Comparison of ENCODE assay signal across 8 cellular contexts in the genomic region with DNA sequence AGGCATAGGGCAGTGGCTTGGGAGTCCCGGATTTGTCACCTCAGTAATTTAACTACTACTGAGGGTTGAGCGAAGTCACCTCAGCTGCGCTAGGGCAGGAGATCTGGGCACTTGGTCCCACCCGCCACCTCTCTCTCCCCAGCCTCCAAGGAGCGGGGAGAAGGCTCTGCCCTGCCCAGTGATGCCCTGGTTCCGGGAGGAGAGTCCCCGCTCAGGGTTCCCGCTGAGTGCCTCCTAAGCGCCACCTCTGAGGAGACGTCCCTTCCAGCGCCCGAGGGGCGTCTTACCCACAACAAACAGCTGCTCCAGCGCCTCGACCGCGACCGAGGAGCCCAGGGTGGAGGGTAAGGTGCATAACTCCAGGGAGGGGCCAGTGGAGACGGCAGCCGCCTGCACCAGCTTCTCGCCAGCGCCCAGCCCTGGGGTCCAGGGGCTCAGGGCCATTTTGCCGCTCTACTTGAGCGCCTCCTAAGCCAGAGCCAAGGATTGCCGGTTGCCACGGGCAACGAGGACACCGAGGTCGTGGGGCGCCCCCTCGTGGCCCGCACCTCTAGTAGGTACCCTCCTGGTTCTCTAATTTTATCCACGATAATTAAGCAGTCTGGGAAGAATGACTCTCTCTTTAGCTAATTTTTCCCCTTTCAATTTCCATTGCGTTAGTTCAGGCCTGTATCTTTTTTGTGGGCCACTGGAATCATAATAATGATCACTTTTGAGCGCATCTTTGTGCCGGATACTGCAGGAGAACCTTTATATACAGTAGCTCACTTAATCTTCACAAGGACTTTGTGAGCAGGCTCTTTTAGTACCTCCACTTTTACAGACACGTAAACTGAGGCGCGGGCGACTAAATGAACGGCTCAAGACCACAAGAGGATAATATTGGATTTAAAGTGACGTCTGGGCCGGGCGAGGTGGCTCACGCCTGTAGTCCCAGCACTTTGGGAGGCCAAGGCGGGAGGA. TPM values are rescaled to one million over a fixed set of nuclear protein-coding genes. Genes with fewer than 3 reads are reported as not detected.
DNase-seq lines count a peak whose midpoint lies in the region; ATAC-seq, FAIRE-seq and TF ChIP-seq lines count a peak whose summit lies in the region.

TSS of gene CCDC175 (minus strand) at position 481 of the 963 bp plus-strand sequence. CDS start at position 444, 37 bp downstream.

- H2AK5ac ChIP-seq in H1 (ENCODE audit: low read depth, low read length) = no peak within 1 kb of the TSS

- H3K4me1 Mint-ChIP-seq in activated CD8-positive, alpha-beta T cell treated with anti-CD3 and anti-CD28 coated beads, Interleukin-2, amount 10 ng/mL, durations not matched to agents 7 days and 5 days (ENCODE audit: low read depth) = peaks cover 11% of the 10 kb centered on the region
- H3K4me1 Mint-ChIP-seq in memory B cell = peaks cover 5% of the 10 kb centered on the region

- TF ChIP-seq CTCF in AG10803 (conservative IDR thresholded peaks at IDR 0.05; ENCODE audit: low read length) (peak; percentile 65), H1 (IDR thresholded peaks at IDR 0.05; ENCODE audit: control extremely low read depth in 1 of 3, insufficient read depth in 1 of 3, low read depth in 1 of 3, low read length in 3 of 3) (peak; percentile 88 to 99 (median 89))

- no peaks in the 10 kb centered on the region for H3K9me3 ChIP-seq in H1 (ENCODE audit: insufficient read depth in 2 of 2, low read depth in 1 of 2, low read length in 1 of 2)

- peak; percentile 45 for FAIRE-seq in H1 (lab: Jason Lieb, UNC)

- H3K79me2 ChIP-seq in H1 (ENCODE audit: control insufficient read depth in 1 of 2, insufficient read depth in 2 of 2, low read length in 2 of 2) = no peaks in the 10 kb centered on the region

- TF ChIP-seq EP300 in H1 (IDR thresholded peaks at IDR 0.05; ENCODE audit: borderline replicate concordance in 1 of 2, low read depth in 2 of 2, low read length in 2 of 2) = no peak

- H3K23ac ChIP-seq in H1 (ENCODE audit: insufficient read length) = no peak within 1 kb of the TSS

- H3K18ac ChIP-seq in H1 (ENCODE audit: extremely low read depth, low read length) = peak within 1 kb of the TSS; percentile 97

- no peaks in the 10 kb centered on the region for H3K9me3 Mint-ChIP-seq in activated CD8-positive, alpha-beta T cell treated with anti-CD3 and anti-CD28 coated beads, Interleukin-2, amount 10 ng/mL, durations not matched to agents 7 days and 5 days (ENCODE audit: insufficient read depth)
- no peaks in the 10 kb centered on the region for H3K9me3 Mint-ChIP-seq in memory B cell

- ATAC-seq in GM18909 (IDR thresholded peaks at IDR 0.05; ENCODE audit: poor library complexity, unreplicated experiment) (peak; percentile 98), HG03175 (IDR thresholded peaks at IDR 0.05; ENCODE audit: unreplicated experiment) (peak; percentile 99), memory B cell (ENCODE audit: low read depth) (peak; percentile 92)
- ATAC-seq in activated CD8-positive, alpha-beta T cell treated with anti-CD3 and anti-CD28 coated beads, Interleukin-2, amount 10 ng/mL, durations not matched to agents 7 days and 5 days = peak; percentile 94

- H4K20me1 ChIP-seq in H1 (replicated peaks in 1 of 2; ENCODE audit: control insufficient read depth in 1 of 2, insufficient read depth in 2 of 2, low read length in 2 of 2) = no peaks in the 10 kb centered on the region

- H3K56ac ChIP-seq in H1 (replicated peaks; ENCODE audit: insufficient read length, low read depth, low read length) = no peak within 1 kb of the TSS

- peak within 1 kb of the TSS; percentile 99 for H2AFZ ChIP-seq in H1 (ENCODE audit: low read length)

- no peak within 1 kb of the TSS for H3K4ac ChIP-seq in H1 (replicated peaks; ENCODE audit: insufficient read length, low read depth, low read length)

- no peaks in the 10 kb centered on the region for H3K4me1 ChIP-seq in H1 (replicated peaks in 1 of 4; ENCODE audit: control insufficient read depth in 3 of 4, insufficient read depth in 4 of 4, low read length in 3 of 4)

- H3K4me3 ChIP-seq in AG10803 (ENCODE audit: low read length) = peak within 1 kb of the TSS; percentile 33
- H3K4me3 ChIP-seq in H1 (ENCODE audit: extremely low read depth in 1 of 4, insufficient read depth in 2 of 4, low read depth in 3 of 4, low read length in 4 of 4) = peak within 1 kb of the TSS; percentile 64 to 80 (median 78)

- no peak within 1 kb of the TSS for H3K14ac ChIP-seq in H1 (ENCODE audit: insufficient read length)

- TF ChIP-seq POLR2A in H1 (IDR thresholded peaks at IDR 0.05; ENCODE audit: control extremely low read depth in 1 of 2, low read depth in 2 of 2, low read length in 2 of 2) = peak in 1 of 2 experiments; percentile 42; a peak in 1 of 3 replicates

- DNase-seq in AG10803 (ENCODE audit: low read depth) (peak; percentile 52), NCI-H510A (lab: John Stamatoyannopoulos, UW) (peak; percentile 93), H1 (ENCODE audit: low read depth in 1 of 2, low spot score in 2 of 2) (peak; percentile 83 to 93), memory B cell (ENCODE audit: low spot score in 2 of 2) (peak; percentile 63 to 70)
- peak; percentile 87 for DNase-seq in activated CD8-positive, alpha-beta T cell treated with anti-CD3 and anti-CD28 coated beads, Interleukin-2, amount 10 ng/mL, durations not matched to agents 7 days and 5 days
- peak; percentile 64 to 88 (median 74) for DNase-seq in stimulated activated CD4-positive, alpha-beta T cell treated with anti-CD3 and anti-CD28 coated beads, TNF-alpha, amount 100 ng/mL, for 48 hours (ENCODE audit: low read depth in 3 of 3)

- H3K36me3 Mint-ChIP-seq in activated CD8-positive, alpha-beta T cell treated with anti-CD3 and anti-CD28 coated beads, Interleukin-2, amount 10 ng/mL, durations not matched to agents 7 days and 5 days (ENCODE audit: low read depth) = no peaks in the 10 kb centered on the region
- H3K36me3 Mint-ChIP-seq in memory B cell = no peaks in the 10 kb centered on the region

- no peak within 1 kb of the TSS for H2BK120ac ChIP-seq in H1 (replicated peaks; ENCODE audit: low read depth, low read length)

- peak within 1 kb of the TSS; percentile 73; the same call in 1 of the 2 replicates for H2BK15ac ChIP-seq in H1 (ENCODE audit: low read length)

- H3K4me2 ChIP-seq in H1 (ENCODE audit: insufficient read depth in 1 of 2, low read depth in 2 of 2, low read length in 2 of 2) = peak within 1 kb of the TSS; percentile 55 to 92

- H3K27ac ChIP-seq in H1 (ENCODE audit: low read depth, low read length) = no peak within 1 kb of the TSS; the same call in 1 of the 2 replicates

- H4K8ac ChIP-seq in H1 (ENCODE audit: extremely low read depth, insufficient read depth, low read length) = peak within 1 kb of the TSS; percentile 83; the same call in 1 of the 2 replicates

- peak within 1 kb of the TSS; percentile 47 for H3K27ac Mint-ChIP-seq in activated CD8-positive, alpha-beta T cell treated with anti-CD3 and anti-CD28 coated beads, Interleukin-2, amount 10 ng/mL, durations not matched to agents 7 days and 5 days
- H3K27ac Mint-ChIP-seq in memory B cell = peak within 1 kb of the TSS; percentile 36

- no peaks in the 10 kb centered on the region for H3K36me3 ChIP-seq in H1 (ENCODE audit: control insufficient read depth in 2 of 4, insufficient read depth in 4 of 4, low read length in 3 of 4)

- H3K23me2 ChIP-seq in H1 (ENCODE audit: low read depth, low read length) = peaks cover 5% of the 10 kb centered on the region; the same call in 1 of the 2 replicates

- CTCF ChIA-PET in activated CD8-positive, alpha-beta T cell treated with anti-CD3 and anti-CD28 coated beads, Interleukin-2, amount 10 ng/mL, durations not matched to agents 7 days and 5 days (lab: Charles Lee) = interaction anchor here (0.6 to 4.0 kb wide), 29 partner anchors 9 to 1075 kb away, joined by 3 to 28 read pairs (median 4); partner anchors contain the start of genes GPR135, JKAMP and L3HYPDH
- CTCF ChIA-PET in H1 (lab: Charles Lee; ENCODE audit: partially characterized antibody) = interaction anchor here (0.6 to 18.8 kb wide), 59 partner anchors 9 to 1220 kb away, joined by 3 to 462 read pairs (median 4); partner anchors contain the start of genes JKAMP and L3HYPDH

- POLR2A ChIA-PET in activated CD8-positive, alpha-beta T cell treated with anti-CD3 and anti-CD28 coated beads, Interleukin-2, amount 10 ng/mL, durations not matched to agents 7 days and 5 days (lab: Charles Lee) = interaction anchor here (0.8 kb wide), 1 partner anchor 67 kb away, joined by 3 read pairs; no protein-coding TSS in a partner anchor
- POLR2A ChIA-PET in H1 (lab: Charles Lee; ENCODE audit: partially characterized antibody) = interaction anchor here (1.0 to 1.2 kb wide), 4 partner anchors 9 to 70 kb away, joined by 3 to 4 read pairs (median 4); no protein-coding TSS in a partner anchor

- H4K5ac ChIP-seq in H1 (ENCODE audit: insufficient read length, low read depth, low read length) = no peak within 1 kb of the TSS

- H3K4me3 Mint-ChIP-seq in activated CD8-positive, alpha-beta T cell treated with anti-CD3 and anti-CD28 coated beads, Interleukin-2, amount 10 ng/mL, durations not matched to agents 7 days and 5 days = peak within 1 kb of the TSS; percentile 64
- H3K4me3 Mint-ChIP-seq in memory B cell = peak within 1 kb of the TSS; percentile 78

- no peak within 1 kb of the TSS for H2BK20ac ChIP-seq in H1 (ENCODE audit: low read length)

- no peak within 1 kb of the TSS for H2BK12ac ChIP-seq in H1 (ENCODE audit: low read depth, low read length)

- peak within 1 kb of the TSS; percentile 83 for H4K91ac ChIP-seq in H1 (replicated peaks; ENCODE audit: insufficient read length, low read length)

- peak; percentile 90 to 91 for TF ChIP-seq RAD21 in H1 (IDR thresholded peaks at IDR 0.05 in 1 of 2, conservative IDR thresholded peaks at IDR 0.05 in 1 of 2; ENCODE audit: low read depth in 2 of 2, low read length in 2 of 2)

- H3K9ac ChIP-seq in H1 (replicated peaks in 1 of 4; ENCODE audit: extremely low read depth in 1 of 4, low read depth in 3 of 4, low read length in 3 of 4) = peak within 1 kb of the TSS in 2 of 4 experiments; percentile 54 to 60; a peak in 4 of 7 replicates

- peak within 1 kb of the TSS; percentile 69; the same call in 1 of the 2 replicates for H2BK5ac ChIP-seq in H1 (ENCODE audit: low read depth, low read length)

- H3K27me3 Mint-ChIP-seq in activated CD8-positive, alpha-beta T cell treated with anti-CD3 and anti-CD28 coated beads, Interleukin-2, amount 10 ng/mL, durations not matched to agents 7 days and 5 days (ENCODE audit: low read depth) = peaks cover 17% of the 10 kb centered on the region
- H3K27me3 Mint-ChIP-seq in memory B cell = peaks cover 6% of the 10 kb centered on the region

- H3K79me1 ChIP-seq in H1 (ENCODE audit: low read depth, low read length) = no peaks in the 10 kb centered on the region

- H3K27me3 ChIP-seq in H1 (replicated peaks in 1 of 4; ENCODE audit: control insufficient read depth in 3 of 4, extremely low read depth in 1 of 4, insufficient read depth in 3 of 4, low read length in 3 of 4) = no peaks in the 10 kb centered on the region

- WGBS in H1 (ENCODE audit: extremely low coverage in 1 of 2, insufficient coverage in 1 of 2, insufficient read length in 1 of 2, insufficient replicate concordance in 2 of 2, low coverage in 1 of 2, low lambda C conversion rate in 2 of 2, missing lambda C conversion rate in 1 of 2), 2 experiments = 23% methylated on average over 43 of the region's 46 CpGs; no CpG with 5 or more reads in 1 of the 2 experiments

RNA-seq across cellular contexts. Expression of gene CCDC175, which starts in this region (rescaled TPM):
- not detected for total RNA-seq in activated CD8-positive, alpha-beta T cell treated with anti-CD3 and anti-CD28 coated beads, Interleukin-2, amount 10 ng/mL, durations not matched to agents 7 days and 5 days
- total RNA-seq in H1 (2021; fragmentation: NEBNext Ultra II Directional; extraction: Animal tissue kit (Norgen Biotek cat#: 25700)) = 0.19 TPM in 1 of 2 replicates, not detected in the other
- polyA plus RNA-seq in H1 (2011; rRNA removed) = not detected in 2 replicates
- polyA plus RNA-seq in H1 (2011; cell fraction: cytosol; rRNA removed) = 0.04 TPM
- 0.06 TPM for polyA plus RNA-seq in H1 (2011; cell fraction: nucleus; rRNA removed)
- polyA plus RNA-seq in H1 (2012, experiment 1 of 2) = not detected in 4 replicates
- not detected for polyA plus RNA-seq in H1 (2012, experiment 2 of 2)
- polyA plus RNA-seq in H1 (2013, experiment 1 of 2) = 0.08 TPM
- polyA plus RNA-seq in H1 (2013, experiment 2 of 2) = 0.22 TPM
- not detected in 2 replicates for polyA minus RNA-seq in H1 (2011; rRNA and poly(A)+ RNA removed)
- not detected for polyA minus RNA-seq in H1 (2011; cell fraction: cytosol; rRNA and poly(A)+ RNA removed)
- not detected for polyA minus RNA-seq in H1 (2011; cell fraction: nucleus; rRNA and poly(A)+ RNA removed)

Comparison
In these comparisons a context has a peak if more than half of its experiments do, and no peak if none do; other contexts are left out.
1. Peak in DNase-seq and ATAC-seq in activated CD8-positive, alpha-beta T cell treated with anti-CD3 and anti-CD28 coated beads, Interleukin-2, amount 10 ng/mL, durations not matched to agents 7 days and 5 days; RNA of the gene not detected or under 1 TPM.
2. Peak in DNase-seq, H3K4me3 ChIP-seq and H3K4me2 ChIP-seq in H1; RNA of the gene not detected or under 1 TPM.